Comparison of ENCODE assay signal across 8 cellular contexts in genomic region chr10:102347236-102347828, GRCh38. TPM values are rescaled to one million over a fixed set of nuclear protein-coding genes. Genes with fewer than 3 reads are reported as not detected.
A peak's percentile ranks its signal among the peaks of the same experiment; 100 is the strongest.
DNase-seq lines count a peak whose midpoint lies in the region; ATAC-seq and TF ChIP-seq lines count a peak whose summit lies in the region.

No MANE protein-coding gene starts in this region.

- ATAC-seq in lung (ENCODE audit: insufficient read depth, low FRiP score) (no peak), GM19463 (IDR thresholded peaks at IDR 0.05; ENCODE audit: unreplicated experiment) (no peak), HG02571 (IDR thresholded peaks at IDR 0.05; ENCODE audit: unreplicated experiment) (no peak)

- peaks cover 0 to 9% of the 10 kb centered on the region in 2 donors for H3K4me1 ChIP-seq in lung (ENCODE audit: control insufficient read depth in 2 of 2, insufficient read depth in 2 of 2, low read length in 2 of 2)

- no peaks in the 10 kb centered on the region for H3K9me3 ChIP-seq in lung (ENCODE audit: control insufficient read depth in 2 of 2, insufficient read depth in 1 of 2, low read length in 1 of 2)

- peak; percentile 69 for TF ChIP-seq CTCF in GM10248 (IDR thresholded peaks at IDR 0.05; ENCODE audit: control extremely low read depth, extremely low read depth, low read depth, missing control alignments)
- peak; percentile 24 for TF ChIP-seq CTCF in lung (IDR thresholded peaks at IDR 0.05; ENCODE audit: control extremely low read depth, extremely low read depth)

- H3K4me3 ChIP-seq in lung, result no peak overlapping the region

- H3K27me3 ChIP-seq in lung (ENCODE audit: control insufficient read depth, insufficient read depth), result no peaks in the 10 kb centered on the region

- CTCF ChIA-PET in GM10248 (lab: Yijun Ruan, JAX), result interaction anchor here (0.7 to 17.4 kb wide), 19 partner anchors 8 to 178 kb away, joined by 3 to 566 read pairs (median 4); partner anchors contain the start of genes ELOVL3, GBF1 and PITX3

- DNase-seq in 8988T (peak; percentile 68), GM10248 (ENCODE audit: extremely low spot score) (peak; percentile 25), NCI-H526 treated with DMSO at 0.1 percent for 48 hours (lab: John Stamatoyannopoulos, UW) (peak; percentile 13), cerebellum (ENCODE audit: low spot score) (peak; percentile 42), lung (ENCODE audit: low spot score) (peak; percentile 43), KG1 (lab: John Stamatoyannopoulos, UW) (no peak)

- POLR2A ChIA-PET in GM10248 (lab: Yijun Ruan, JAX), result no interaction called here

- peaks cover 8 to 11% of the 10 kb centered on the region in 2 donors for H3K36me3 ChIP-seq in lung (ENCODE audit: control insufficient read depth in 2 of 2, insufficient read depth in 2 of 2, low read length in 2 of 2)

- no peak overlapping the region for H3K27ac ChIP-seq in lung (ENCODE audit: low read depth in 1 of 2, low read length in 1 of 2)

- 66 to 77% methylated on average over 2 of the region's 2 CpGs for WGBS in lung, 2 donors

RNA-seq across cellular contexts. Expression of gene NFKB2, which starts 48.2 kb away (rescaled TPM):
- total RNA-seq in cerebellum (3.5 TPM), lung (10 to 100 TPM; 48.2 to 52.8 TPM)
- polyA plus RNA-seq in lung, result 100 to 1,000 TPM in 1 of 2 donors, 10 to 100 TPM in 1; 34.6 to 114 TPM

Comparison
In these comparisons a context has a peak if more than half of its experiments do, and no peak if none do; other contexts are left out.
1. RNA of gene NFKB2, which starts 48.2 kb away (total RNA-seq): 48.2 to 52.8 TPM in lung; 3.5 TPM in cerebellum (single experiment); every median in the first group is over 10 times any median in the second.